ENCODE assay signal across 1 cellular context in the genomic region with DNA sequence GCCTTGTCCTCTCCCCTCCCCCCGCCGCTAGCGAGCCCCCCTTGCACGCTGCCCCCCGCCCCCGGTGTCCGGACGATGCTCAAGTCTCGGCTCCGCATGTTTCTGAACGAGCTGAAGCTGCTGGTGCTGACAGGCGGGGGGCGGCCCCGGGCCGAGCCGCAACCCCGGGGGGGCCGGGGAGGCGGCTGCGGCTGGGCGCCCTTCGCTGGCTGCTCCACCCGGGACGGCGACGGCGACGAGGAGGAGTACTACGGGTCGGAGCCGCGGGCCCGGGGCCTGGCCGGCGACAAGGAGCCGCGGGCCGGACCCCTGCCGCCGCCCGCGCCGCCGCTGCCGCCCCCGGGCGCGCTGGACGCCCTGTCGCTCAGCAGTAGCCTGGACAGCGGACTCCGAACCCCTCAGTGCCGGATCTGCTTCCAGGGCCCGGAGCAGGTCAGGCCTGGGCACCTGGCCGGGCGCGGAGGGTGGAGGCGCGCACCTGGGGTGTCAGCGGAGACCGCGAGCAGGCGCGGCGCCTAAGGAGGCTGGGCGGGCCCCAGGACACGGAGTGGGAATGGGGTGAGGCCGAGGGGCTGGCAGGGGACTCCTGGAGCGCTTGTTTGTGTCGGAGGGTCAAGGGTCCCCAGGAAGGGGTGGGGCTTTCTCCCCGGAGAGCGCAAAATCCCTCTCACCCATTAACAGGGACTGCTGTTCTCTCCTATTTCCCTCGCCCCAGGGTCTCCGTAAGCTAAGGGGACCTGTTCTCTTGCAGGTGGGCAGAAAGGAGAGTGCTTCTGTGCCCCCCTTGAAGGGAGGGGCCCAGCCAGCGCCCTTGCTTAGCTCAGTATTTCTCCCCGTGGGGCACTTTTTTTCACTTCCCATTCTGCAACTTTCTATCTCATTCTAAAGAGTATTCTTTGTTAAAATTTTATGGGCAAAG.
A peak's percentile ranks its signal among the peaks of the same experiment; 100 is the strongest.
TF ChIP-seq lines count a peak whose summit lies in the region.

No MANE protein-coding gene starts in this region.

TF ChIP-seq in HEK293, 187 proteins besides CTCF, POLR2A, EP300 and RAD21 (continued from another document and continues in another):
- TF ChIP-seq, protein P1, sequence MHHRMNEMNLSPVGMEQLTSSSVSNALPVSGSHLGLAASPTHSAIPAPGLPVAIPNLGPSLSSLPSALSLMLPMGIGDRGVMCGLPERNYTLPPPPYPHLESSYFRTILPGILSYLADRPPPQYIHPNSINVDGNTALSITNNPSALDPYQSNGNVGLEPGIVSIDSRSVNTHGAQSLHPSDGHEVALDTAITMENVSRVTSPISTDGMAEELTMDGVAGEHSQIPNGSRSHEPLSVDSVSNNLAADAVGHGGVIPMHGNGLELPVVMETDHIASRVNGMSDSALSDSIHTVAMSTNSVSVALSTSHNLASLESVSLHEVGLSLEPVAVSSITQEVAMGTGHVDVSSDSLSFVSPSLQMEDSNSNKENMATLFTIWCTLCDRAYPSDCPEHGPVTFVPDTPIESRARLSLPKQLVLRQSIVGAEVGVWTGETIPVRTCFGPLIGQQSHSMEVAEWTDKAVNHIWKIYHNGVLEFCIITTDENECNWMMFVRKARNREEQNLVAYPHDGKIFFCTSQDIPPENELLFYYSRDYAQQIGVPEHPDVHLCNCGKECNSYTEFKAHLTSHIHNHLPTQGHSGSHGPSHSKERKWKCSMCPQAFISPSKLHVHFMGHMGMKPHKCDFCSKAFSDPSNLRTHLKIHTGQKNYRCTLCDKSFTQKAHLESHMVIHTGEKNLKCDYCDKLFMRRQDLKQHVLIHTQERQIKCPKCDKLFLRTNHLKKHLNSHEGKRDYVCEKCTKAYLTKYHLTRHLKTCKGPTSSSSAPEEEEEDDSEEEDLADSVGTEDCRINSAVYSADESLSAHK (tag by site-specific recombination; IDR thresholded peaks at IDR 0.05): no peak
- TF ChIP-seq, protein P2, sequence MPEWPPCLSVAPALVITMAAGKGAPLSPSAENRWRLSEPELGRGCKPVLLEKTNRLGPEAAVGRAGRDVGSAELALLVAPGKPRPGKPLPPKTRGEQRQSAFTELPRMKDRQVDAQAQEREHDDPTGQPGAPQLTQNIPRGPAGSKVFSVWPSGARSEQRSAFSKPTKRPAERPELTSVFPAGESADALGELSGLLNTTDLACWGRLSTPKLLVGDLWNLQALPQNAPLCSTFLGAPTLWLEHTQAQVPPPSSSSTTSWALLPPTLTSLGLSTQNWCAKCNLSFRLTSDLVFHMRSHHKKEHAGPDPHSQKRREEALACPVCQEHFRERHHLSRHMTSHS (tag by site-specific recombination; IDR thresholded peaks at IDR 0.05): no peak
- peak; percentile 85 for TF ChIP-seq ZNF423 (tag by site-specific recombination; IDR thresholded peaks at IDR 0.05)
- TF ChIP-seq FEZF1 (tag by site-specific recombination; IDR thresholded peaks at IDR 0.05): no peak
- TF ChIP-seq ZNF623 (tag by site-specific recombination; IDR thresholded peaks at IDR 0.05): no peak
- no peak for TF ChIP-seq PRDM10 (tag by site-specific recombination; IDR thresholded peaks at IDR 0.05)
- no peak for TF ChIP-seq OSR2 (tag by site-specific recombination; IDR thresholded peaks at IDR 0.05)
- TF ChIP-seq ZNF514 (tag by site-specific recombination; IDR thresholded peaks at IDR 0.05): no peak
- no peak for TF ChIP-seq ZNF398 (tag by site-specific recombination; IDR thresholded peaks at IDR 0.05)
- TF ChIP-seq RBAK (tag by site-specific recombination; IDR thresholded peaks at IDR 0.05): no peak
- TF ChIP-seq ZNF37A (tag by site-specific recombination; IDR thresholded peaks at IDR 0.05): no peak
- TF ChIP-seq, protein P3, sequence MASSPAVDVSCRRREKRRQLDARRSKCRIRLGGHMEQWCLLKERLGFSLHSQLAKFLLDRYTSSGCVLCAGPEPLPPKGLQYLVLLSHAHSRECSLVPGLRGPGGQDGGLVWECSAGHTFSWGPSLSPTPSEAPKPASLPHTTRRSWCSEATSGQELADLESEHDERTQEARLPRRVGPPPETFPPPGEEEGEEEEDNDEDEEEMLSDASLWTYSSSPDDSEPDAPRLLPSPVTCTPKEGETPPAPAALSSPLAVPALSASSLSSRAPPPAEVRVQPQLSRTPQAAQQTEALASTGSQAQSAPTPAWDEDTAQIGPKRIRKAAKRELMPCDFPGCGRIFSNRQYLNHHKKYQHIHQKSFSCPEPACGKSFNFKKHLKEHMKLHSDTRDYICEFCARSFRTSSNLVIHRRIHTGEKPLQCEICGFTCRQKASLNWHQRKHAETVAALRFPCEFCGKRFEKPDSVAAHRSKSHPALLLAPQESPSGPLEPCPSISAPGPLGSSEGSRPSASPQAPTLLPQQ (tag by site-specific recombination; IDR thresholded peaks at IDR 0.05): no peak
- TF ChIP-seq, protein P4, sequence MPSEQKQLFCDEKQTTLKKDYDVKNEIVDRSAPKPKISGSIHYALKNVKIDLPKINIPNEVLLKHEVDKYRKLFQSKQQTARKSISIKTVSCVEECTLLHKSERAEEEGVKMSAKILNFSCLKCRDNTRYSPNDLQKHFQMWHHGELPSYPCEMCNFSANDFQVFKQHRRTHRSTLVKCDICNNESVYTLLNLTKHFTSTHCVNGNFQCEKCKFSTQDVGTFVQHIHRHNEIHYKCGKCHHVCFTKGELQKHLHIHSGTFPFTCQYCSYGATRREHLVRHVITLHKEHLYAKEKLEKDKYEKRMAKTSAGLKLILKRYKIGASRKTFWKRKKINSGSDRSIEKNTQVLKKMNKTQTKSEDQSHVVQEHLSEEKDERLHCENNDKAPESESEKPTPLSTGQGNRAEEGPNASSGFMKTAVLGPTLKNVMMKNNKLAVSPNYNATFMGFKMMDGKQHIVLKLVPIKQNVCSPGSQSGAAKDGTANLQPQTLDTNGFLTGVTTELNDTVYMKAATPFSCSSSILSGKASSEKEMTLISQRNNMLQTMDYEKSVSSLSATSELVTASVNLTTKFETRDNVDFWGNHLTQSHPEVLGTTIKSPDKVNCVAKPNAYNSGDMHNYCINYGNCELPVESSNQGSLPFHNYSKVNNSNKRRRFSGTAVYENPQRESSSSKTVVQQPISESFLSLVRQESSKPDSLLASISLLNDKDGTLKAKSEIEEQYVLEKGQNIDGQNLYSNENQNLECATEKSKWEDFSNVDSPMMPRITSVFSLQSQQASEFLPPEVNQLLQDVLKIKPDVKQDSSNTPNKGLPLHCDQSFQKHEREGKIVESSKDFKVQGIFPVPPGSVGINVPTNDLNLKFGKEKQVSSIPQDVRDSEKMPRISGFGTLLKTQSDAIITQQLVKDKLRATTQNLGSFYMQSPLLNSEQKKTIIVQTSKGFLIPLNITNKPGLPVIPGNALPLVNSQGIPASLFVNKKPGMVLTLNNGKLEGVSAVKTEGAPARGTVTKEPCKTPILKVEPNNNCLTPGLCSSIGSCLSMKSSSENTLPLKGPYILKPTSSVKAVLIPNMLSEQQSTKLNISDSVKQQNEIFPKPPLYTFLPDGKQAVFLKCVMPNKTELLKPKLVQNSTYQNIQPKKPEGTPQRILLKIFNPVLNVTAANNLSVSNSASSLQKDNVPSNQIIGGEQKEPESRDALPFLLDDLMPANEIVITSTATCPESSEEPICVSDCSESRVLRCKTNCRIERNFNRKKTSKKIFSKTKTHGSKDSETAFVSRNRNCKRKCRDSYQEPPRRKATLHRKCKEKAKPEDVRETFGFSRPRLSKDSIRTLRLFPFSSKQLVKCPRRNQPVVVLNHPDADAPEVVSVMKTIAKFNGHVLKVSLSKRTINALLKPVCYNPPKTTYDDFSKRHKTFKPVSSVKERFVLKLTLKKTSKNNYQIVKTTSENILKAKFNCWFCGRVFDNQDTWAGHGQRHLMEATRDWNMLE (tag by site-specific recombination; conservative IDR thresholded peaks at IDR 0.05; ENCODE audit: low read depth): no peak
- no peak for TF ChIP-seq ZNF292 (tag by site-specific recombination; IDR thresholded peaks at IDR 0.05; ENCODE audit: borderline replicate concordance, low read depth)
- TF ChIP-seq ZNF169 (tag by site-specific recombination; IDR thresholded peaks at IDR 0.05): no peak
- TF ChIP-seq ZNF596 (tag by site-specific recombination; IDR thresholded peaks at IDR 0.05): no peak
- no peak for TF ChIP-seq ZNF768 (tag by site-specific recombination; IDR thresholded peaks at IDR 0.05)
- no peak for TF ChIP-seq ZNF433 (tag by site-specific recombination; IDR thresholded peaks at IDR 0.05; ENCODE audit: low read depth)
- TF ChIP-seq ZFP3 (tag by site-specific recombination; IDR thresholded peaks at IDR 0.05; ENCODE audit: low read depth): no peak
- TF ChIP-seq ZSCAN30 (tag by site-specific recombination; IDR thresholded peaks at IDR 0.05): no peak
- TF ChIP-seq ZNF266 (tag by site-specific recombination; IDR thresholded peaks at IDR 0.05; ENCODE audit: low read depth): no peak
- TF ChIP-seq ZNF660 (tag by site-specific recombination; IDR thresholded peaks at IDR 0.05): no peak
- TF ChIP-seq ZNF26 (tag by site-specific recombination; IDR thresholded peaks at IDR 0.05): no peak
- no peak for TF ChIP-seq ZNF645 (tag by site-specific recombination; IDR thresholded peaks at IDR 0.05)
- TF ChIP-seq ZBTB17 (tag by site-specific recombination; IDR thresholded peaks at IDR 0.05): no peak
- no peak for TF ChIP-seq GFI1B (tag by site-specific recombination; IDR thresholded peaks at IDR 0.05)
- TF ChIP-seq GLI2 (tag by site-specific recombination; IDR thresholded peaks at IDR 0.05; ENCODE audit: borderline replicate concordance, low read depth): no peak
- no peak for TF ChIP-seq ZNF548 (tag by site-specific recombination; IDR thresholded peaks at IDR 0.05)
- TF ChIP-seq ZNF366 (tag by site-specific recombination; conservative IDR thresholded peaks at IDR 0.05): no peak
- TF ChIP-seq ZNF223 (tag by site-specific recombination; IDR thresholded peaks at IDR 0.05): no peak
- TF ChIP-seq ZFP69B (tag by site-specific recombination; IDR thresholded peaks at IDR 0.05): no peak
- no peak for TF ChIP-seq ZNF138 (tag by site-specific recombination; IDR thresholded peaks at IDR 0.05; ENCODE audit: borderline replicate concordance)
- TF ChIP-seq ZNF510 (tag by site-specific recombination; IDR thresholded peaks at IDR 0.05; ENCODE audit: insufficient replicate concordance): no peak
- no peak for TF ChIP-seq ZNF202 (tag by site-specific recombination; IDR thresholded peaks at IDR 0.05; ENCODE audit: borderline replicate concordance)
- TF ChIP-seq ZBTB7A (tag by site-specific recombination; IDR thresholded peaks at IDR 0.05; ENCODE audit: low read depth): 0 out of 2 replicates have a peak, but pooled peaks have one; percentile 22
- no peak for TF ChIP-seq ZNF239 (tag by site-specific recombination; IDR thresholded peaks at IDR 0.05)
- TF ChIP-seq SALL2 (tag by site-specific recombination; IDR thresholded peaks at IDR 0.05; ENCODE audit: borderline replicate concordance): no peak
- no peak for TF ChIP-seq ZNF610 (tag by site-specific recombination; IDR thresholded peaks at IDR 0.05; ENCODE audit: borderline replicate concordance)
- TF ChIP-seq ZNF549 (tag by site-specific recombination; IDR thresholded peaks at IDR 0.05): no peak
- TF ChIP-seq ZNF274 (IDR thresholded peaks at IDR 0.05; ENCODE audit: low read length): no peak
- TF ChIP-seq ZNF274 (tag by site-specific recombination; IDR thresholded peaks at IDR 0.05; ENCODE audit: borderline replicate concordance): no peak
